11 cellular contexts compared by ENCODE assay signal in the genomic region with DNA sequence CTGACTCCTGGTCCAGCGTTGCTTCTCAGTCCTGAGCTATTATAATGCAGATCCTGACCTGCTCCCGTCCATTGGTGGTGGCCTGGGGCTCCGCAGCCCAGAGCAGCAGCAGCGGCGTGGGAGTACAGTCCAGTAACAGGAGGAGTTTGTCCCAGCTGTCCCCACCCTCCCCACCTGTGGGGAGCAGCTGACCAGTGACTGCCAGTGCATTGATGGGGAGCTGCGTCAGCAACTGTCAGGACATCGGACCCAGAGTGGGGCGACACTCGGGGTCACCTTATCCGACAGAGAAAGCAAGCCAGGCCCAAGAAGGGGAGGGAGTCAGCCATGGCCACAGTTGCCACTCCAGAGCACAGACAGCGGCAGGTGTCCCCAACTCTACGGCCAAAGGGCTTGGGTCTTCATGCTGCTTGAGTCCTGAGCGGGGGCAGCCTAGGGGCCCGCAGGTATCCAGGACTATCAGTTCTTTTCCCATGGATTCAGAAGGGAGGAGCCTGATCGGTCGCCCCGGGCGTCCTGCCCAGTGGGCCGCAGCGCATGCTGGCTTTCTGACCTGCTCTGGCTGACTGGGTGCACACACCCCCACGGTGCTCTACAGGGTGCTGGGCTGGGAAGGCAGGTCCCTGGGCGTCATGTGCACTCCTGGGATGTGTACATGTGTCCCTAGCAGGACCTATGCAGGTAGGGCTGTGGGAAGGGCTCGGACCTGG. TPM values are rescaled to one million over a fixed set of nuclear protein-coding genes. Genes with fewer than 3 reads are reported as not detected.
DNase-seq lines count a peak whose midpoint lies in the region; ATAC-seq, FAIRE-seq and TF ChIP-seq lines count a peak whose summit lies in the region.
"Had no signal": no experiment of that assay in that cellular context is flagged by ENCODE, and none has a peak within 500 bp of the region (broad histone marks: within the 10 kb centered on the region; RNA-seq: fewer than 3 reads in every experiment).

No MANE protein-coding gene starts in this region.

- H3K4me1 ChIP-seq in A673 (ENCODE audit: insufficient read depth, low read length, poor library complexity, severe bottlenecking) (peaks cover 46% of the 10 kb centered on the region), HUES48 (ENCODE audit: control insufficient read depth, insufficient read depth, low read length) (peaks cover 37% of the 10 kb centered on the region), K562 (replicated peaks in 1 of 2; ENCODE audit: control insufficient read depth in 2 of 2, insufficient read depth in 2 of 2, low read length in 2 of 2) (peaks cover 0 to 37% of the 10 kb centered on the region in 2 experiments; a peak in 2 of 5 replicates), muscle layer of colon (ENCODE audit: insufficient read depth, low read length) (peaks cover 74% of the 10 kb centered on the region), vagina (peaks cover 72% of the 10 kb centered on the region), HAP-1 (peaks cover 5% of the 10 kb centered on the region; the same call in 1 of the 2 replicates)

- no peak overlapping the region for H3K4me3 ChIP-seq in A673 (ENCODE audit: low read depth, low read length, poor library complexity, severe bottlenecking)
- H3K4me3 ChIP-seq in HUES48 (ENCODE audit: low read depth, low read length) = no peak overlapping the region
- no peak overlapping the region for H3K4me3 ChIP-seq in K562
- H3K4me3 ChIP-seq in muscle layer of colon (ENCODE audit: low read depth in 1 of 2, low read length in 2 of 2) = no peak overlapping the region
- no peak overlapping the region for H3K4me3 ChIP-seq in vagina
- H3K4me3 ChIP-seq in HAP-1 = no peak overlapping the region

- POLR2A ChIA-PET in A673 (lab: Charles Lee; ENCODE audit: low non-redundant PET) (no interaction called here), K562 (lab: Yijun Ruan, JAX) (interaction anchor here (0.6 kb wide), 3 partner anchors 32 to 75 kb away, joined by 3 to 6 read pairs (median 3); no protein-coding TSS in a partner anchor)

- WGBS in K562 (ENCODE audit: insufficient coverage, low coverage, missing lambda C conversion rate) = 18% methylated on average over 18 of the region's 23 CpGs

- H3K4me2 ChIP-seq in K562 (ENCODE audit: insufficient read depth, low read length) = no peak overlapping the region

- H3K36me3 ChIP-seq in A673 (ENCODE audit: insufficient read depth, low read length, poor library complexity, severe bottlenecking) (peaks cover 12% of the 10 kb centered on the region), HUES48 (ENCODE audit: control insufficient read depth, insufficient read depth, low read length) (no peaks in the 10 kb centered on the region), K562 (ENCODE audit: control insufficient read depth, insufficient read depth, low read length) (no peaks in the 10 kb centered on the region), muscle layer of colon (ENCODE audit: insufficient read depth, low read length) (peaks cover 31% of the 10 kb centered on the region), vagina (no peaks in the 10 kb centered on the region), HAP-1 (replicated peaks) (no peaks in the 10 kb centered on the region; the same call in 1 of the 2 replicates)

- no peak for TF ChIP-seq POLR2A in K562 (conservative IDR thresholded peaks at IDR 0.05)
- TF ChIP-seq POLR2A in vagina (IDR thresholded peaks at IDR 0.05) = no peak

- no peak for FAIRE-seq in K562 (lab: Jason Lieb, UNC)

- no peak overlapping the region for H3K9ac ChIP-seq in HUES48 (ENCODE audit: low read depth, low read length)
- H3K9ac ChIP-seq in K562 (ENCODE audit: insufficient read depth in 1 of 2, low read depth in 2 of 2, low read length in 2 of 2) = no peak overlapping the region; a peak in 1 of 4 replicates
- no peak overlapping the region for H3K9ac ChIP-seq in muscle layer of colon (ENCODE audit: low read length)

- H3K79me2 ChIP-seq in K562 (ENCODE audit: control insufficient read depth, insufficient read depth, low read length) = no peaks in the 10 kb centered on the region

- CTCF ChIA-PET in A673 (lab: Charles Lee) = no interaction called here
- CTCF ChIA-PET in K562 (lab: Yijun Ruan, JAX; ENCODE audit: low intra/inter-chr PET ratio) = no interaction called here

- in situ Hi-C loops in K562 (cut with MboI) = no loop called here
- in situ Hi-C loops in HAP-1 (cut with MboI; ENCODE audit: low sequenced_read_pairs) = no loop called here

- no peak for TF ChIP-seq EP300 in K562 (IDR thresholded peaks at IDR 0.05; ENCODE audit: low read length)

- intact Hi-C loops in A673 (cut with micrococcal nuclease; ENCODE audit: unreplicated experiment) = no loop called here
- intact Hi-C loops in K562 (cut with micrococcal nuclease) = no loop called here
- intact Hi-C loops in vagina (cut with DNase I) = no loop called here

- H2AFZ ChIP-seq in K562 (ENCODE audit: low read depth, low read length) = no peak overlapping the region

- H3K9me3 ChIP-seq in A673 (ENCODE audit: low read depth, low read length, poor library complexity, severe bottlenecking) (no peaks in the 10 kb centered on the region), HUES48 (ENCODE audit: control insufficient read depth, insufficient read depth, low read length) (no peaks in the 10 kb centered on the region), K562 (replicated peaks; ENCODE audit: control insufficient read depth, insufficient read depth, low read depth, low read length) (no peaks in the 10 kb centered on the region), muscle layer of colon (ENCODE audit: low read length) (no peaks in the 10 kb centered on the region), vagina (no peaks in the 10 kb centered on the region), HAP-1 (no peaks in the 10 kb centered on the region)

- H3K27ac ChIP-seq in A673 (ENCODE audit: low read depth, low read length, poor library complexity, severe bottlenecking) (peak overlapping the region; percentile 94), HUES48 (ENCODE audit: low read depth, low read length) (peak overlapping the region; percentile 55), K562 (ENCODE audit: extremely low read depth, low read depth, low read length) (no peak overlapping the region), muscle layer of colon (ENCODE audit: low read depth, low read length) (peak overlapping the region; percentile 55), vagina (no peak overlapping the region)

- peaks cover 9% of the 10 kb centered on the region for H4K20me1 ChIP-seq in K562 (replicated peaks; ENCODE audit: control insufficient read depth, insufficient read depth, low read length)

- BruUV-seq in A673 (replicated peaks; lab: Mats Ljungman, UMichigan) = no TSS peak
- no TSS peak for BruUV-seq in K562 (replicated peaks; lab: Mats Ljungman, UMichigan)

- TF ChIP-seq RAD21 in K562 (CRISPR knock-in tag; conservative IDR thresholded peaks at IDR 0.05 in 1 of 2, IDR thresholded peaks at IDR 0.05 in 1 of 2) = no peak

- H3K27me3 ChIP-seq in A673 (replicated peaks; ENCODE audit: insufficient read depth, low read depth, low read length, poor library complexity) (no peaks in the 10 kb centered on the region), HUES48 (ENCODE audit: control insufficient read depth, insufficient read depth, low read length) (no peaks in the 10 kb centered on the region), K562 (ENCODE audit: control insufficient read depth in 2 of 2, insufficient read depth in 2 of 2, low read length in 2 of 2) (peaks cover 11 to 47% of the 10 kb centered on the region in 2 experiments), muscle layer of colon (ENCODE audit: control insufficient read depth in 1 of 2, insufficient read depth in 2 of 2, low read length in 2 of 2) (no peaks in the 10 kb centered on the region), vagina (no peaks in the 10 kb centered on the region), HAP-1 (ENCODE audit: low read depth) (no peaks in the 10 kb centered on the region)

- H3K9me1 ChIP-seq in K562 (ENCODE audit: control insufficient read depth, insufficient read depth, low read length) = no peaks in the 10 kb centered on the region

- DNase-seq in A673 (ENCODE audit: low spot score) (no peak), K562 (ENCODE audit: extremely low read depth in 1 of 4, low spot score in 3 of 4) (peak in 2 of 4 experiments; percentile 44 to 49), vagina (ENCODE audit: extremely low spot score in 2 of 2) (no peak), HAP-1 (ENCODE audit: low spot score in 2 of 2) (no peak), inferior parietal cortex (ENCODE audit: extremely low spot score) (no peak), NCI-H510A treated with DMSO at 0.1 percent for 48 hours (lab: John Stamatoyannopoulos, UW) (no peak)
- DNase-seq: activated CD4-positive, CD25-positive, alpha-beta regulatory T cell; NCI-H1436 had no signal

- peak; percentile 31 for ATAC-seq in K562
- ATAC-seq: Panc1 had no signal

- TF ChIP-seq CTCF in A673 (conservative IDR thresholded peaks at IDR 0.05; ENCODE audit: low read depth, low read length) (no peak), K562 (IDR thresholded peaks at IDR 0.05 in 2 of 3, conservative IDR thresholded peaks at IDR 0.05 in 1 of 3; ENCODE audit: insufficient read depth in 2 of 3, low read depth in 1 of 3, low read length in 3 of 3) (no peak), vagina (IDR thresholded peaks at IDR 0.05) (no peak)

TF ChIP-seq in K562, 482 proteins besides CTCF, POLR2A, EP300 and RAD21 (continues in another document):
- TF ChIP-seq TAF15 (IDR thresholded peaks at IDR 0.05; ENCODE audit: low read depth, low read length) (no peak), U2AF1 (optimal IDR thresholded peaks at IDR 0.05; ENCODE audit: low read depth, low read length) (no peak)

RNA-seq across cellular contexts. Expression of gene DNMT3A, which starts 29.7 kb away (rescaled TPM):
- 109 and 123 TPM in 2 replicates for total RNA-seq in A673 (2021)
- total RNA-seq in K562 (2011; cell fraction: chromatin; rRNA removed; ENCODE audit: low replicate concordance) = 17.3 and 36.0 TPM in 2 replicates
- 20.7 and 22.2 TPM in 2 replicates for total RNA-seq in K562 (2011; cell fraction: nucleolus; rRNA removed)
- 15.0 and 23.5 TPM in 2 replicates for total RNA-seq in K562 (2011; cell fraction: nucleoplasm; rRNA removed)
- total RNA-seq in K562 (2014; rRNA removed) = 6.3 and 7.0 TPM in 2 replicates
- 3.7 and 4.4 TPM in 2 replicates for total RNA-seq in K562 (2014; rRNA removed; fragmentation: Illumina TruSeq; extraction: Trizol)
- 4.5 and 5.0 TPM in 2 replicates for total RNA-seq in K562 (2015; rRNA removed; fragmentation: Illumina TruSeq; extraction: Trizol)
- total RNA-seq in K562 (2021) = 13.5 and 16.0 TPM in 2 replicates
- polyA plus RNA-seq in K562 (2011; rRNA removed) = 4.6 and 4.8 TPM in 2 replicates
- polyA plus RNA-seq in K562 (2011; cell fraction: cytosol; rRNA removed) = 5.2 TPM in 2 replicates
- 13.6 and 23.1 TPM in 2 replicates for polyA plus RNA-seq in K562 (2011; cell fraction: nucleus; rRNA removed)
- 7.3 and 8.9 TPM in 2 replicates for polyA plus RNA-seq in K562 (2012)
- 5.9 and 6.1 TPM in 2 replicates for polyA plus RNA-seq in K562 (2014; fragmentation: Illumina TruSeq; extraction: Trizol)
- 1 to 10 TPM; 3.0 to 8.7 TPM for polyA plus RNA-seq in K562 (2014; fragmentation: Nextera tagmentation; extraction: Ambion mirVana)
- polyA plus RNA-seq in K562 (2014; rRNA removed) = 6.2 and 9.4 TPM in 2 replicates
- polyA minus RNA-seq in K562 (2011; rRNA and poly(A)+ RNA removed) = 7.9 and 9.0 TPM in 2 replicates
- polyA minus RNA-seq in K562 (2011; cell fraction: cytosol; rRNA and poly(A)+ RNA removed) = 10.6 and 17.4 TPM in 2 replicates
- polyA minus RNA-seq in K562 (2011; cell fraction: nucleus; rRNA and poly(A)+ RNA removed) = 9.6 and 10.0 TPM in 2 replicates
- total RNA-seq in vagina = 28.0 TPM

Comparison
In these comparisons a context has a peak if more than half of its experiments do, and no peak if none do; other contexts are left out.
1. H3K27ac ChIP-seq: peak in A673 (single experiment), HUES48 (single experiment) and muscle layer of colon (single experiment); none in K562 (single experiment) and vagina (single experiment).